In genomic region chr6:31838968-31839367, GRCh38 we compare ENCODE assay signal across 1 cellular context.
TF ChIP-seq lines count a peak whose summit lies in the region.

No MANE protein-coding gene starts in this region.

TF ChIP-seq in neural cell, 6 proteins besides CTCF, POLR2A, EP300 and RAD21 (continued from another document):
- TF ChIP-seq REST (IDR thresholded peaks at IDR 0.05; ENCODE audit: borderline replicate concordance): no peak
- no peak for TF ChIP-seq EZH2 (IDR thresholded peaks at IDR 0.05; ENCODE audit: borderline replicate concordance, insufficient read depth, low read length, poor library complexity, severe bottlenecking)
- TF ChIP-seq SMC3 (conservative IDR thresholded peaks at IDR 0.05; ENCODE audit: poor library complexity): no peak
TF ChIP-seq in neural cell: peak in this region for 0.
